ENCODE assay signal across 9 cellular contexts in genomic region chr14:37246427-37246829, GRCh38. TPM values are rescaled to one million over a fixed set of nuclear protein-coding genes. Genes with fewer than 3 reads are reported as not detected.
DNase-seq lines count a peak whose midpoint lies in the region; ATAC-seq lines count a peak whose summit lies in the region.
"Had no signal": no experiment of that assay in that cellular context is flagged by ENCODE, and none has a peak within 500 bp of the region (broad histone marks: within the 10 kb centered on the region; RNA-seq: fewer than 3 reads in every experiment).

No MANE protein-coding gene starts in this region.

- H3K56ac ChIP-seq in mesendoderm (ENCODE audit: low read length): no peak overlapping the region

- no peaks in the 10 kb centered on the region for H3K4me1 ChIP-seq in mesendoderm (ENCODE audit: control insufficient read depth, low read depth, low read length)
- H3K4me1 ChIP-seq: SJSA1 had no signal

- H3K23ac ChIP-seq in mesendoderm (ENCODE audit: low read length): no peak overlapping the region

- no peak overlapping the region for H3K9ac ChIP-seq in mesendoderm (ENCODE audit: low read length)

- peak; percentile 68 for ATAC-seq in HG02885 (IDR thresholded peaks at IDR 0.05; ENCODE audit: poor library complexity, unreplicated experiment)

- no peak overlapping the region for H3K4ac ChIP-seq in mesendoderm (ENCODE audit: low read depth, low read length)

- no peak overlapping the region for H3K4me3 ChIP-seq in mesendoderm (ENCODE audit: low read length)
- H3K4me3 ChIP-seq: SJSA1 had no signal

- no peak overlapping the region for H2BK15ac ChIP-seq in mesendoderm (replicated peaks; ENCODE audit: low read depth)

- H2BK120ac ChIP-seq in mesendoderm (ENCODE audit: low read depth, low read length): no peak overlapping the region

- peak; percentile 37 for DNase-seq in DMS114 treated with DMSO at 0.1 percent for 48 hours (lab: John Stamatoyannopoulos, UW; ENCODE audit: unreplicated experiment)
- peak; percentile 55 for DNase-seq in NCI-H526 treated with DMSO at 0.1 percent for 48 hours (lab: John Stamatoyannopoulos, UW)
- peak; percentile 12 for DNase-seq in cerebellum (ENCODE audit: low spot score)
- DNase-seq in mesendoderm: peak; percentile 46
- no peak for DNase-seq in activated naive CD4-positive, alpha-beta T cell treated with Interleukin-2 at 50 U/mL for 16 hours
- DNase-seq in 8988T: no peak
- DNase-seq in GOT3 (lab: John Stamatoyannopoulos, UW): no peak

- H3K27me3 ChIP-seq in mesendoderm (ENCODE audit: insufficient read depth, low read length, poor library complexity): no peaks in the 10 kb centered on the region
- H3K27me3 ChIP-seq: SJSA1 had no signal

- H3K18ac ChIP-seq in mesendoderm (ENCODE audit: low read length): no peak overlapping the region

- no peak overlapping the region for H3K27ac ChIP-seq in mesendoderm (ENCODE audit: low read depth, low read length)
- H3K27ac ChIP-seq: SJSA1 had no signal

- H4K5ac ChIP-seq in mesendoderm (ENCODE audit: low read length): no peak overlapping the region

- no peaks in the 10 kb centered on the region for H3K79me2 ChIP-seq in mesendoderm (ENCODE audit: control insufficient read depth, insufficient read depth, low read length)

- no peaks in the 10 kb centered on the region for H3K79me1 ChIP-seq in mesendoderm (ENCODE audit: low read length)

- H3K4me2 ChIP-seq in mesendoderm (ENCODE audit: low read length): no peak overlapping the region

- no peak overlapping the region for H2AK5ac ChIP-seq in mesendoderm (ENCODE audit: low read length)

- H4K8ac ChIP-seq in mesendoderm (ENCODE audit: low read depth, low read length): no peak overlapping the region

- H2BK5ac ChIP-seq in mesendoderm (ENCODE audit: low read length): no peak overlapping the region

- no peaks in the 10 kb centered on the region for H3K36me3 ChIP-seq in mesendoderm (ENCODE audit: control insufficient read depth, insufficient read depth, low read length)
- H3K36me3 ChIP-seq: SJSA1 had no signal

RNA-seq across cellular contexts. Expression of gene MIPOL1, which starts 48.7 kb away (rescaled TPM):
- total RNA-seq in cerebellum: 31.0 TPM
- 8.6 TPM for polyA plus RNA-seq in mesendoderm (2013, experiment 1 of 2)
- 8.6 TPM for polyA plus RNA-seq in mesendoderm (2013, experiment 2 of 2)

Comparison
In these comparisons a context has a peak if more than half of its experiments do, and no peak if none do; other contexts are left out.
1. DNase-seq: peak in DMS114 treated with DMSO at 0.1 percent for 48 hours (single experiment), NCI-H526 treated with DMSO at 0.1 percent for 48 hours (single experiment), cerebellum (single experiment) and mesendoderm (single experiment); none in activated naive CD4-positive, alpha-beta T cell treated with Interleukin-2 at 50 U/mL for 16 hours (single experiment), 8988T (single experiment) and GOT3 (single experiment).